In the genomic region with DNA sequence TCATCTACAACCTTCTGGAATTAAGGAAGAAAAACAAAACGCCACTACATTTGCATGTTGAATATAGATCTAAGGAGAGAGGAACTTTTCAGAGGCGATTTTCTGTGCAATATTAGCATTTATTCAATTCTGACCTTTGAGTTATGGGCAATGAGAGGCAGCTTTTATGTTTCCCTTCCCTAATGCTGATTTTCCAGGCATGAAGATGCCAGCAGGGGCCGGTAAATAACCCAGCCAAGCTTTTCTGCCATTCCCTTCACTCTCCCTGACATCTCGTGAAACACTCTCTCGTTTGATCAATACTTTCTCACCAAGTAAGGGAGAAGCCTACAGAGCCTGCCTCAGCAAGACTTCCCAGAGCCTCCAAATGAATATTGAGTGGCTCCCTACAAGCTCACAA, we compare ENCODE assay signal across 24 cellular contexts.
DNase-seq lines count a peak whose midpoint lies in the region; ATAC-seq, FAIRE-seq and TF ChIP-seq lines count a peak whose summit lies in the region.
"Had no signal": no experiment of that assay in that cellular context is flagged by ENCODE, and none has a peak within 500 bp of the region (broad histone marks: within the 10 kb centered on the region; RNA-seq: fewer than 3 reads in every experiment).

No MANE protein-coding gene starts in this region.

- H4K20me1 ChIP-seq in GM23338 (replicated peaks; ENCODE audit: insufficient read depth): no peaks in the 10 kb centered on the region
- H4K20me1 ChIP-seq in neural progenitor cell (ENCODE audit: low read depth): no peaks in the 10 kb centered on the region
- H4K20me1 ChIP-seq: BLaER1 treated with 17β-estradiol and CSF1 and Interleukin-3, amounts not matched to agents 10 nM and 100 nM had no signal

- peaks cover 14% of the 10 kb centered on the region for H3K4me1 ChIP-seq in A549
- H3K4me1 ChIP-seq in GM23338 (ENCODE audit: insufficient read depth): peaks cover 5% of the 10 kb centered on the region; the same call in 1 of the 2 replicates
- H3K4me1 ChIP-seq in endodermal cell (ENCODE audit: control insufficient read depth, insufficient read depth, low read length): no peaks in the 10 kb centered on the region
- H3K4me1 ChIP-seq in neural progenitor cell: no peaks in the 10 kb centered on the region
- H3K4me1 ChIP-seq: BLaER1 treated with 17β-estradiol and CSF1 and Interleukin-3, amounts not matched to agents 10 nM and 100 nM; Caco-2 had no signal

- no peaks in the 10 kb centered on the region for H3K9me2 ChIP-seq in GM23338 (ENCODE audit: insufficient read depth)

- H3K36me3 Mint-ChIP-seq in GM23338 (ENCODE audit: low read depth) (no peaks in the 10 kb centered on the region; the same call in 2 of the 3 replicates), endodermal cell (ENCODE audit: low read depth) (no peaks in the 10 kb centered on the region), neural progenitor cell (no peaks in the 10 kb centered on the region)
- H3K36me3 Mint-ChIP-seq: CD8-positive, alpha-beta T cell had no signal

- TF ChIP-seq EP300 in A549 (IDR thresholded peaks at IDR 0.05): no peak

- H3K9me3 ChIP-seq in A549 (peaks cover 4% of the 10 kb centered on the region; the same call in 1 of the 3 replicates), endodermal cell (ENCODE audit: control insufficient read depth, low read length) (no peaks in the 10 kb centered on the region), neural progenitor cell (ENCODE audit: low read depth) (no peaks in the 10 kb centered on the region)
- H3K9me3 ChIP-seq: BLaER1 treated with 17β-estradiol and CSF1 and Interleukin-3, amounts not matched to agents 10 nM and 100 nM; Caco-2 had no signal

- TF ChIP-seq CTCF in A549 (IDR thresholded peaks at IDR 0.05) (no peak), GM23338 (conservative IDR thresholded peaks at IDR 0.05; ENCODE audit: low read depth in 2 of 2) (no peak), endodermal cell (conservative IDR thresholded peaks at IDR 0.05) (peak; percentile 36), neural progenitor cell (IDR thresholded peaks at IDR 0.05) (peak; percentile 6), brain microvascular endothelial cell (IDR thresholded peaks at IDR 0.05; ENCODE audit: low read depth, low read length, missing control alignments) (no peak)

- no peak for FAIRE-seq in A549 (lab: Jason Lieb, UNC)
- FAIRE-seq: A204.1, D721Med, GM12878, GM12892, GM18507 had no signal

- peak overlapping the region; percentile 52; the same call in 1 of the 2 replicates for H2AFZ ChIP-seq in GM23338
- peak overlapping the region; percentile 40 for H2AFZ ChIP-seq in neural progenitor cell (replicated peaks)

- in situ Hi-C loops in brain microvascular endothelial cell (cut with HindIII; ENCODE audit: low pct_ligation_motif_present, low sequenced_read_pairs): no loop called here
- in situ Hi-C loops in G401 (cut with HindIII; ENCODE audit: low sequenced_read_pairs): no loop called here

- no peak overlapping the region for H3K27ac Mint-ChIP-seq in GM23338
- no peak overlapping the region for H3K27ac Mint-ChIP-seq in endodermal cell
- H3K27ac Mint-ChIP-seq in neural progenitor cell: no peak overlapping the region
- H3K27ac Mint-ChIP-seq: B cell; CD4-positive, alpha-beta T cell; CD8-positive, alpha-beta T cell had no signal

- DNase-seq in A549 (ENCODE audit: low read depth in 1 of 2, low spot score in 1 of 2) (no peak), GM23338 (ENCODE audit: low spot score) (no peak), endodermal cell (no peak), neural progenitor cell (ENCODE audit: low spot score) (no peak), brain microvascular endothelial cell (no peak), G401 (ENCODE audit: low spot score) (no peak)
- no peak for DNase-seq in activated CD4-positive, alpha-beta T cell treated with anti-CD3 and anti-CD28 coated beads for 4 hours
- DNase-seq: 8988T; AML-193; Caco-2; Calu3; CD4-positive, alpha-beta T cell; CD8-positive, alpha-beta T cell; DMS79 treated with DMSO at 0.1 percent for 48 hours; GDM1 had no signal

- H3K27me3 ChIP-seq in GM23338 (ENCODE audit: insufficient read depth) (no peaks in the 10 kb centered on the region), endodermal cell (ENCODE audit: control insufficient read depth, insufficient read depth, low read length, poor library complexity, severe bottlenecking) (no peaks in the 10 kb centered on the region), neural progenitor cell (no peaks in the 10 kb centered on the region), brain microvascular endothelial cell (replicated peaks) (no peaks in the 10 kb centered on the region)
- H3K27me3 ChIP-seq: BLaER1 treated with 17β-estradiol and CSF1 and Interleukin-3, amounts not matched to agents 10 nM and 100 nM had no signal

- H3K9me3 Mint-ChIP-seq in GM23338 (no peaks in the 10 kb centered on the region; the same call in 2 of the 3 replicates), endodermal cell (peaks cover 8% of the 10 kb centered on the region), neural progenitor cell (peaks cover 4% of the 10 kb centered on the region)
- H3K9me3 Mint-ChIP-seq: CD8-positive, alpha-beta T cell had no signal

- H3K27me3 Mint-ChIP-seq in GM23338 (ENCODE audit: insufficient read depth, low read depth, poor library complexity) (no peaks in the 10 kb centered on the region), endodermal cell (ENCODE audit: insufficient read depth) (no peaks in the 10 kb centered on the region), neural progenitor cell (ENCODE audit: insufficient read depth, low read depth) (peaks cover 15% of the 10 kb centered on the region)
- H3K27me3 Mint-ChIP-seq: B cell; CD4-positive, alpha-beta T cell had no signal

- POLR2A ChIA-PET in A549 (lab: Yijun Ruan, JAX): no interaction called here

- ATAC-seq in A549 (no peak), GM23338 (no peak), HG02678 (IDR thresholded peaks at IDR 0.05; ENCODE audit: unreplicated experiment) (no peak)
- ATAC-seq: CD8-positive, alpha-beta T cell; GM12878 had no signal

- H3K4me3 ChIP-seq in A549: no peak overlapping the region
- no peak overlapping the region for H3K4me3 ChIP-seq in GM23338
- no peak overlapping the region for H3K4me3 ChIP-seq in endodermal cell (ENCODE audit: low read length)
- H3K4me3 ChIP-seq in neural progenitor cell: no peak overlapping the region
- H3K4me3 ChIP-seq in brain microvascular endothelial cell (ENCODE audit: low read depth, low read length): no peak overlapping the region
- H3K4me3 ChIP-seq: BLaER1 treated with 17β-estradiol and CSF1 and Interleukin-3, amounts not matched to agents 10 nM and 100 nM; GM12878 had no signal

- no peak overlapping the region for H3K9ac ChIP-seq in endodermal cell (ENCODE audit: extremely low read depth, low read length, poor library complexity, severe bottlenecking)
- no peak overlapping the region for H3K9ac ChIP-seq in neural progenitor cell
- H3K9ac ChIP-seq: BLaER1 treated with 17β-estradiol and CSF1 and Interleukin-3, amounts not matched to agents 10 nM and 100 nM had no signal

- H3K36me3 ChIP-seq in GM23338 (ENCODE audit: insufficient read depth) (no peaks in the 10 kb centered on the region), endodermal cell (ENCODE audit: control insufficient read depth, insufficient read depth, low read length) (no peaks in the 10 kb centered on the region), neural progenitor cell (no peaks in the 10 kb centered on the region), brain microvascular endothelial cell (replicated peaks) (no peaks in the 10 kb centered on the region)
- H3K36me3 ChIP-seq: BLaER1 treated with 17β-estradiol and CSF1 and Interleukin-3, amounts not matched to agents 10 nM and 100 nM had no signal

- TF ChIP-seq RAD21 in A549 (conservative IDR thresholded peaks at IDR 0.05 in 1 of 2, IDR thresholded peaks at IDR 0.05 in 1 of 2): no peak

- TF ChIP-seq POLR2A in A549 (IDR thresholded peaks at IDR 0.05; ENCODE audit: low read length): no peak

- no peaks in the 10 kb centered on the region for H3F3A ChIP-seq in GM23338 (replicated peaks; ENCODE audit: low read depth)
- H3F3A ChIP-seq in neural progenitor cell (ENCODE audit: low read depth): no peaks in the 10 kb centered on the region

- H3K27ac ChIP-seq in A549 (peak overlapping the region; percentile 39 to 75), GM23338 (ENCODE audit: low read depth) (no peak overlapping the region), endodermal cell (ENCODE audit: low read depth, low read length) (no peak overlapping the region), neural progenitor cell (no peak overlapping the region), brain microvascular endothelial cell (no peak overlapping the region)
- H3K27ac ChIP-seq: BLaER1 treated with 17β-estradiol and CSF1 and Interleukin-3, amounts not matched to agents 10 nM and 100 nM; C4-2B had no signal

- H3K4me3 Mint-ChIP-seq in GM23338: no peak overlapping the region
- H3K4me3 Mint-ChIP-seq in endodermal cell: no peak overlapping the region
- no peak overlapping the region for H3K4me3 Mint-ChIP-seq in neural progenitor cell
- H3K4me3 Mint-ChIP-seq: B cell; CD4-positive, alpha-beta T cell; CD8-positive, alpha-beta T cell had no signal

- H3K79me2 ChIP-seq in GM23338 (replicated peaks; ENCODE audit: insufficient read depth) (no peaks in the 10 kb centered on the region), neural progenitor cell (ENCODE audit: low read depth) (no peaks in the 10 kb centered on the region)

- H3K4me2 ChIP-seq in A549 (0 out of 3 replicates have a peak overlapping the region, but pooled peaks have one; percentile 44), GM23338 (no peak overlapping the region), neural progenitor cell (no peak overlapping the region)
- H3K4me2 ChIP-seq: BLaER1 treated with 17β-estradiol and CSF1 and Interleukin-3, amounts not matched to agents 10 nM and 100 nM had no signal

- CTCF ChIA-PET in A549 (lab: Yijun Ruan, JAX): no interaction called here

- 71% methylated on average over 5 of the region's 5 CpGs for WGBS in A549 (ENCODE audit: missing lambda C conversion rate)
- 79 to 88% methylated on average over 4 to 5 of the region's 5 CpGs for WGBS in endodermal cell (ENCODE audit: insufficient coverage in 1 of 2, insufficient read length in 1 of 2), 2 experiments

- H3K4me1 Mint-ChIP-seq in GM23338: peaks cover 19% of the 10 kb centered on the region
- peaks cover 19% of the 10 kb centered on the region for H3K4me1 Mint-ChIP-seq in endodermal cell
- peaks cover 2% of the 10 kb centered on the region for H3K4me1 Mint-ChIP-seq in neural progenitor cell
- H3K4me1 Mint-ChIP-seq: B cell had no signal

TF ChIP-seq in A549, 52 proteins besides CTCF, POLR2A, EP300 and RAD21 (continues in another document):
- TF ChIP-seq RARB (CRISPR knock-in tag; IDR thresholded peaks at IDR 0.05) (no peak), POLR2AphosphoS2 (conservative IDR thresholded peaks at IDR 0.05; ENCODE audit: low read length) (no peak), HDAC2 (IDR thresholded peaks at IDR 0.05) (no peak), JUN (IDR thresholded peaks at IDR 0.05) (no peak)

TF ChIP-seq in GM23338, 12 proteins besides CTCF, POLR2A, EP300 and RAD21 (continues in another document):
- no peak for TF ChIP-seq STAT1 (IDR thresholded peaks at IDR 0.05; ENCODE audit: unreplicated experiment)

Comparison
In these comparisons a context has a peak if more than half of its experiments do, and no peak if none do; other contexts are left out.
1. H3K27ac ChIP-seq: peak in A549 (2 of 2); none in GM23338 (single experiment), endodermal cell (single experiment), neural progenitor cell (single experiment) and brain microvascular endothelial cell (single experiment).
2. CTCF ChIP-seq: peak in endodermal cell (single experiment) and neural progenitor cell (single experiment); none in A549 (single experiment), GM23338 (0 of 2) and brain microvascular endothelial cell (single experiment).